24 cellular contexts compared by ENCODE assay signal in genomic region chr12:23847857-23848256, GRCh38.
"Had no signal": no experiment of that assay in that cellular context is flagged by ENCODE, and none has a peak within 500 bp of the region (broad histone marks: within the 10 kb centered on the region; RNA-seq: fewer than 3 reads in every experiment).

No MANE protein-coding gene starts in this region.

- H3K27me3 ChIP-seq: brain microvascular endothelial cell, Peyer's patch, SJCRH30 had no signal

- H3K4me3 Mint-ChIP-seq: activated CD4-positive, alpha-beta memory T cell treated with anti-CD3 and anti-CD28 coated beads, Interleukin-2, amount 10 ng/mL, durations not matched to agents 7 days and 5 days; activated CD4-positive, alpha-beta T cell treated with anti-CD3 and anti-CD28 coated beads for 36 hours; activated naive CD4-positive, alpha-beta T cell treated with anti-CD3 and anti-CD28 coated beads for 36 hours; activated naive CD8-positive, alpha-beta T cell; activated T-helper 17 cell treated with anti-CD3 and anti-CD28 coated beads, Interleukin-2, amount 50 U/mL, for 72 hours had no signal

- H3K9ac ChIP-seq: SK-N-SH had no signal

- DNase-seq: activated CD4-positive, alpha-beta memory T cell treated with anti-CD3 and anti-CD28 coated beads, Interleukin-2, amount 10 ng/mL, durations not matched to agents 7 days and 5 days; activated CD4-positive, alpha-beta T cell treated with anti-CD3 and anti-CD28 coated beads for 36 hours; activated CD4-positive, alpha-beta T cell treated with anti-CD3 and anti-CD28 coated beads, Interleukin-2, amount 50 U/mL, for 1 hour; activated gamma-delta T cell; activated naive CD4-positive, alpha-beta T cell treated with anti-CD3 and anti-CD28 coated beads for 36 hours; activated T-cell treated with anti-CD3 and anti-CD28 coated beads for 4 hours; activated T-cell treated with anti-CD3 and anti-CD28 coated beads, Interleukin-2, amount 50 U/mL, for 48 hours; brain microvascular endothelial cell; Kasumi-1; KBM-7; NCI-H1092; NCI-H1930; NCI-H2171 treated with DMSO at 0.1 percent for 48 hours; NCI-H345; NCI-H510A; Peyer's patch; Right ventricle myocardium superior; SK-N-SH; T-helper 1 cell; WERI-Rb-1 had no signal

- ATAC-seq: activated CD4-positive, alpha-beta T cell treated with anti-CD3 and anti-CD28 coated beads for 36 hours; activated T-helper 17 cell treated with anti-CD3 and anti-CD28 coated beads, Interleukin-2, amount 50 U/mL, for 72 hours had no signal

- H3K4me3 ChIP-seq: Peyer's patch, SJCRH30 had no signal

- H3K4me1 ChIP-seq: Peyer's patch, SJCRH30 had no signal

- H3K36me3 Mint-ChIP-seq: activated naive CD8-positive, alpha-beta T cell had no signal

- H3K4me2 ChIP-seq: SK-N-SH had no signal

- H3K9me3 ChIP-seq: Peyer's patch, SJCRH30, SK-N-SH had no signal

- H3K36me3 ChIP-seq: brain microvascular endothelial cell, Peyer's patch, SJCRH30, WERI-Rb-1 had no signal

- H3K27ac Mint-ChIP-seq: activated CD4-positive, alpha-beta memory T cell treated with anti-CD3 and anti-CD28 coated beads, Interleukin-2, amount 10 ng/mL, durations not matched to agents 7 days and 5 days; activated CD4-positive, alpha-beta T cell treated with anti-CD3 and anti-CD28 coated beads for 36 hours; activated naive CD4-positive, alpha-beta T cell treated with anti-CD3 and anti-CD28 coated beads for 36 hours; activated naive CD8-positive, alpha-beta T cell; activated T-helper 17 cell treated with anti-CD3 and anti-CD28 coated beads, Interleukin-2, amount 50 U/mL, for 72 hours had no signal

- H3K9me3 Mint-ChIP-seq: activated CD4-positive, alpha-beta memory T cell treated with anti-CD3 and anti-CD28 coated beads, Interleukin-2, amount 10 ng/mL, durations not matched to agents 7 days and 5 days; activated naive CD4-positive, alpha-beta T cell treated with anti-CD3 and anti-CD28 coated beads for 36 hours; activated T-helper 17 cell treated with anti-CD3 and anti-CD28 coated beads, Interleukin-2, amount 50 U/mL, for 72 hours had no signal

- H3K4me1 Mint-ChIP-seq: activated CD4-positive, alpha-beta memory T cell treated with anti-CD3 and anti-CD28 coated beads, Interleukin-2, amount 10 ng/mL, durations not matched to agents 7 days and 5 days; activated CD4-positive, alpha-beta T cell treated with anti-CD3 and anti-CD28 coated beads for 36 hours; activated T-helper 17 cell treated with anti-CD3 and anti-CD28 coated beads, Interleukin-2, amount 50 U/mL, for 72 hours had no signal

- H3K27ac ChIP-seq: brain microvascular endothelial cell, Peyer's patch, RWPE1, SJCRH30, WERI-Rb-1 had no signal

- H3K27me3 Mint-ChIP-seq: activated CD4-positive, alpha-beta memory T cell treated with anti-CD3 and anti-CD28 coated beads, Interleukin-2, amount 10 ng/mL, durations not matched to agents 7 days and 5 days; activated CD4-positive, alpha-beta T cell treated with anti-CD3 and anti-CD28 coated beads for 36 hours; activated naive CD8-positive, alpha-beta T cell; activated T-helper 17 cell treated with anti-CD3 and anti-CD28 coated beads, Interleukin-2, amount 50 U/mL, for 72 hours had no signal
